In genomic region chr6:150550244-150550643, GRCh38 we compare ENCODE assay signal across 22 cellular contexts.
"Had no signal": no experiment of that assay in that cellular context is flagged by ENCODE, and none has a peak within 500 bp of the region (broad histone marks: within the 10 kb centered on the region; RNA-seq: fewer than 3 reads in every experiment).

No MANE protein-coding gene starts in this region.

- H3K27ac Mint-ChIP-seq: mesothelial cell of epicardium; naive B cell; natural killer cell treated with Interleukin-12 subunit alpha and Interleukin-12 subunit beta and Interleukin-15 and Interleukin-18, amount 100 ng/mL, for 72 hours; stimulated activated effector memory CD8-positive, alpha-beta T cell treated with anti-CD3 and anti-CD28 coated beads, Interleukin-12 subunit alpha, Interleukin-12 subunit beta, amount 100 ng/mL, for 72 hours had no signal

- ATAC-seq: gastrocnemius medialis; left lung; mucosa of descending colon; sciatic nerve; stimulated activated effector memory CD8-positive, alpha-beta T cell treated with anti-CD3 and anti-CD28 coated beads, Interleukin-12 subunit alpha, Interleukin-12 subunit beta, amount 100 ng/mL, for 72 hours had no signal

- H3K4me1 Mint-ChIP-seq: stimulated activated effector memory CD8-positive, alpha-beta T cell treated with anti-CD3 and anti-CD28 coated beads, Interleukin-12 subunit alpha, Interleukin-12 subunit beta, amount 100 ng/mL, for 72 hours had no signal

- H3K36me3 Mint-ChIP-seq: mesothelial cell of epicardium; naive B cell; natural killer cell treated with Interleukin-12 subunit alpha and Interleukin-12 subunit beta and Interleukin-15 and Interleukin-18, amount 100 ng/mL, for 72 hours; stimulated activated effector memory CD8-positive, alpha-beta T cell treated with anti-CD3 and anti-CD28 coated beads, Interleukin-12 subunit alpha, Interleukin-12 subunit beta, amount 100 ng/mL, for 72 hours had no signal

- DNase-seq: cortex of kidney; dorsolateral prefrontal cortex; effector CD4-positive, alpha-beta T cell; foreskin fibroblast; gastrocnemius medialis; head of caudate nucleus; kidney; left lung; mesenchymal stem cell; mucosa of descending colon; naive B cell; occipital lobe; ovary; stimulated activated CD4-positive, alpha-beta T cell treated with anti-CD3 and anti-CD28 coated beads, Interleukin-2, amount 100 ng/mL, for 24 hours; stimulated activated CD4-positive, alpha-beta T cell treated with anti-CD3 and anti-CD28 coated beads, Interleukin-4, amount 100 ng/mL, for 24 hours; stimulated activated naive CD4-positive, alpha-beta T cell treated with Interleukin-2 at 50 U/mL for 16 hours; stomach; thyroid gland had no signal

- H3K4me3 Mint-ChIP-seq: mesothelial cell of epicardium; natural killer cell treated with Interleukin-12 subunit alpha and Interleukin-12 subunit beta and Interleukin-15 and Interleukin-18, amount 100 ng/mL, for 72 hours; stimulated activated effector memory CD8-positive, alpha-beta T cell treated with anti-CD3 and anti-CD28 coated beads, Interleukin-12 subunit alpha, Interleukin-12 subunit beta, amount 100 ng/mL, for 72 hours had no signal

- H3K9me3 Mint-ChIP-seq: stimulated activated effector memory CD8-positive, alpha-beta T cell treated with anti-CD3 and anti-CD28 coated beads, Interleukin-12 subunit alpha, Interleukin-12 subunit beta, amount 100 ng/mL, for 72 hours had no signal
